1 cellular context compared by ENCODE assay signal in the genomic region with DNA sequence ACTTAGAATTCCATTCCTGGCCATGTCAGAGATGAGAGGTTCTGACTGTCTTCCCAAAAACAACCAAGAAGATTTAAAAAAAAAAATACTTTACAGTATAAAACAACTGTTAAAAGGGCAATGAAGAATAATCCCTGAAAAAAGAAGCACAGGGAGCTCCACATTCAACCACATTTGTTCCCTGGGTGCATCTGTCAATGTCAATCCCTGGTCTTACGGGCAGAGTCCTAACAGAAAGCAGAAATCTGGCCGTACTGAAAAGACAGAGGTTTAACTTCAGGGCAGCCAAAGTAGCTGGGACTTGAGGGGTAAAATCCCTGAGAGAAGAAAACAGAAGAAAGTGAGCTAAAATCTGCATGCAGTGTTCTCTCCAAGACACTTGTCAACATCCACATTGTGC.
TF ChIP-seq lines count a peak whose summit lies in the region.

No MANE protein-coding gene starts in this region.

TF ChIP-seq in K562, 482 proteins besides CTCF, POLR2A, EP300 and RAD21 (continued from another document):
- TF ChIP-seq HMG20A (CRISPR knock-in tag; conservative IDR thresholded peaks at IDR 0.05) = no peak
- TF ChIP-seq, protein P1, sequence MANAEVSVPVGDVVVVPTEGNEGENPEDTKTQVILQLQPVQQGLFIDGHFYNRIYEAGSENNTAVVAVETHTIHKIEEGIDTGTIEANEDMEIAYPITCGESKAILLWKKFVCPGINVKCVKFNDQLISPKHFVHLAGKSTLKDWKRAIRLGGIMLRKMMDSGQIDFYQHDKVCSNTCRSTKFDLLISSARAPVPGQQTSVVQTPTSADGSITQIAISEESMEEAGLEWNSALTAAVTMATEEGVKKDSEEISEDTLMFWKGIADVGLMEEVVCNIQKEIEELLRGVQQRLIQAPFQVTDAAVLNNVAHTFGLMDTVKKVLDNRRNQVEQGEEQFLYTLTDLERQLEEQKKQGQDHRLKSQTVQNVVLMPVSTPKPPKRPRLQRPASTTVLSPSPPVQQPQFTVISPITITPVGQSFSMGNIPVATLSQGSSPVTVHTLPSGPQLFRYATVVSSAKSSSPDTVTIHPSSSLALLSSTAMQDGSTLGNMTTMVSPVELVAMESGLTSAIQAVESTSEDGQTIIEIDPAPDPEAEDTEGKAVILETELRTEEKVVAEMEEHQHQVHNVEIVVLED (CRISPR knock-in tag; IDR thresholded peaks at IDR 0.05) = no peak
- no peak for TF ChIP-seq ZNF384 (IDR thresholded peaks at IDR 0.05; ENCODE audit: low read depth, low read length)
- TF ChIP-seq TCF3 (CRISPR knock-in tag; IDR thresholded peaks at IDR 0.05) = no peak
- TF ChIP-seq CEBPB (tag; IDR thresholded peaks at IDR 0.05) = no peak
- no peak for TF ChIP-seq SMAD4 (CRISPR knock-in tag; conservative IDR thresholded peaks at IDR 0.05)
- no peak for TF ChIP-seq GATA2 (CRISPR knock-in tag; IDR thresholded peaks at IDR 0.05)
- no peak for TF ChIP-seq ZNF695 (CRISPR knock-in tag; IDR thresholded peaks at IDR 0.05)
- no peak for TF ChIP-seq SREBF1 (IDR thresholded peaks at IDR 0.05; ENCODE audit: borderline replicate concordance, low read depth, low read length)
- no peak for TF ChIP-seq GTF2E2 (tag; IDR thresholded peaks at IDR 0.05)
